ENCODE assay signal across 8 cellular contexts in genomic region chr20:63553251-63553932, GRCh38.
A peak's percentile ranks its signal among the peaks of the same experiment; 100 is the strongest.
DNase-seq lines count a peak whose midpoint lies in the region; ATAC-seq and FAIRE-seq lines count a peak whose summit lies in the region.

No MANE protein-coding gene starts in this region.

- DNase-seq in NCI-H345 treated with DMSO at 0.1 percent for 48 hours (lab: John Stamatoyannopoulos, UW; ENCODE audit: unreplicated experiment) (peak; percentile 56), ecto neural progenitor cell (ENCODE audit: low spot score) (peak; percentile 98), medulla oblongata (ENCODE audit: extremely low spot score) (peak; percentile 6), NCI-H1092 (lab: John Stamatoyannopoulos, UW) (no peak)
- DNase-seq in activated CD4-positive, alpha-beta T cell treated with anti-CD3 and anti-CD28 coated beads, Interleukin-2, amount 50 U/mL, for 4 hours, result peak; percentile 90 to 92
- peak; percentile 61 to 78 for DNase-seq in stimulated activated CD8-positive, alpha-beta memory T cell treated with anti-CD3 and anti-CD28 coated beads, Interleukin-15, amount 100 ng/mL, for 4 hours (ENCODE audit: low read depth in 2 of 2)

- ATAC-seq in HG02678 (IDR thresholded peaks at IDR 0.05; ENCODE audit: unreplicated experiment), result peak; percentile 42

- peak; percentile 97 for FAIRE-seq in G401.6 (lab: Jason Lieb, UNC)
